ENCODE assay signal across 14 cellular contexts in genomic region chr14:28629328-28630004, GRCh38.
DNase-seq lines count a peak whose midpoint lies in the region; TF ChIP-seq lines count a peak whose summit lies in the region.
"Had no signal": no experiment of that assay in that cellular context is flagged by ENCODE, and none has a peak within 500 bp of the region (broad histone marks: within the 10 kb centered on the region; RNA-seq: fewer than 3 reads in every experiment).

No MANE protein-coding gene starts in this region.

- DNase-seq in DMS53 (lab: John Stamatoyannopoulos, UW): peak; percentile 70
- peak; percentile 12 for DNase-seq in ELR (ENCODE audit: low read depth)
- peak; percentile 21 for DNase-seq in adipocyte (ENCODE audit: low read depth)
- peak; percentile 68 for DNase-seq in epithelial cell of esophagus (ENCODE audit: low read depth)
- DNase-seq in nephron progenitor cell: no peak
- DNase-seq in NK-92 (lab: John Stamatoyannopoulos, UW; ENCODE audit: unreplicated experiment): no peak
- no peak for DNase-seq in H4 (ENCODE audit: low spot score)
- DNase-seq: C1 segment of cervical spinal cord; CD4-positive, alpha-beta T cell; DND-41; GF-D8; GM23248; H7 had no signal

- H3K36me3 ChIP-seq in adipocyte (ENCODE audit: control insufficient read depth, insufficient read depth, low read length, severe bottlenecking): no peaks in the 10 kb centered on the region

- no peaks in the 10 kb centered on the region for H3K9me3 ChIP-seq in adipocyte (ENCODE audit: control insufficient read depth, low read length)

- H3K9ac ChIP-seq in adipocyte (ENCODE audit: low read length): no peak overlapping the region
- H3K9ac ChIP-seq: GM23248 had no signal

- peaks cover 3% of the 10 kb centered on the region for H3K4me1 ChIP-seq in adipocyte (ENCODE audit: control insufficient read depth, insufficient read depth, low read length)

- no peak for TF ChIP-seq CTCF in epithelial cell of esophagus (IDR thresholded peaks at IDR 0.05; ENCODE audit: insufficient read depth, low read depth, low read length, missing control alignments)
- TF ChIP-seq CTCF in nephron progenitor cell (IDR thresholded peaks at IDR 0.05): no peak

- no peaks in the 10 kb centered on the region for H3K36me3 Mint-ChIP-seq in nephron progenitor cell (ENCODE audit: low read depth)

- peaks cover 18% of the 10 kb centered on the region for H3K9me3 Mint-ChIP-seq in nephron progenitor cell

- H3K27ac Mint-ChIP-seq in nephron progenitor cell: no peak overlapping the region
- H3K27ac Mint-ChIP-seq: B cell; CD4-positive, alpha-beta T cell had no signal

- H3K27me3 Mint-ChIP-seq in nephron progenitor cell (ENCODE audit: low read depth, poor library complexity): no peaks in the 10 kb centered on the region
- H3K27me3 Mint-ChIP-seq: B cell; CD4-positive, alpha-beta T cell had no signal

- no peaks in the 10 kb centered on the region for H3K27me3 ChIP-seq in adipocyte (replicated peaks; ENCODE audit: control insufficient read depth, insufficient read depth, low read length)

- H3K4me1 Mint-ChIP-seq in nephron progenitor cell: no peaks in the 10 kb centered on the region
- H3K4me1 Mint-ChIP-seq: B cell had no signal

- no peak overlapping the region for H3K4me3 Mint-ChIP-seq in nephron progenitor cell
- H3K4me3 Mint-ChIP-seq: B cell; CD4-positive, alpha-beta T cell had no signal

- H3K4me3 ChIP-seq in adipocyte (ENCODE audit: low read length) (no peak overlapping the region), epithelial cell of esophagus (ENCODE audit: low read length) (no peak overlapping the region)
- H3K4me3 ChIP-seq: GM23248 had no signal

Comparison
In these comparisons a context has a peak if more than half of its experiments do, and no peak if none do; other contexts are left out.
1. DNase-seq: peak in DMS53 (single experiment), ELR (single experiment), adipocyte (single experiment) and epithelial cell of esophagus (single experiment); none in nephron progenitor cell (single experiment), NK-92 (single experiment) and H4 (single experiment).